ENCODE assay signal across 24 cellular contexts in genomic region chr2:217732995-217733394, GRCh38.
A peak's percentile ranks its signal among the peaks of the same experiment; 100 is the strongest.
DNase-seq lines count a peak whose midpoint lies in the region; ATAC-seq and TF ChIP-seq lines count a peak whose summit lies in the region.
"Had no signal": no experiment of that assay in that cellular context is flagged by ENCODE, and none has a peak within 500 bp of the region (broad histone marks: within the 10 kb centered on the region; RNA-seq: fewer than 3 reads in every experiment).

No MANE protein-coding gene starts in this region.

- H3K27me3 ChIP-seq in tibial artery (no peaks in the 10 kb centered on the region), PC-3 (ENCODE audit: low read length) (peaks cover 25% of the 10 kb centered on the region; the same call in 1 of the 2 replicates)
- H3K27me3 ChIP-seq: BLaER1, breast epithelium, dorsolateral prefrontal cortex, heart right ventricle, SJSA1 had no signal

- no peak overlapping the region for H3K9ac ChIP-seq in PC-3 (ENCODE audit: low read length)
- H3K9ac ChIP-seq: BLaER1 had no signal

- no peaks in the 10 kb centered on the region for H3K9me2 ChIP-seq in PC-3 (replicated peaks; ENCODE audit: low read length)

- intact Hi-C loops in tibial artery (cut with DNase I; ENCODE audit: low total_unique reads) = no loop called here
- intact Hi-C loops in PC-3 (cut with micrococcal nuclease) = no loop called here

- H3K4me1 Mint-ChIP-seq in brain = peaks cover 61% of the 10 kb centered on the region
- peaks cover 19% of the 10 kb centered on the region for H3K4me1 Mint-ChIP-seq in mesothelial cell of epicardium

- peak overlapping the region in 3 of 5 experiments; percentile 33 to 71 (median 39) for H3K27ac Mint-ChIP-seq in brain
- H3K27ac Mint-ChIP-seq in mesothelial cell of epicardium = peak overlapping the region; percentile 41
- H3K27ac Mint-ChIP-seq: activated naive CD4-positive, alpha-beta T cell treated with anti-CD3 and anti-CD28 coated beads, Interleukin-2, amount 50 U/mL, for 24 hours; activated T-cell treated with anti-CD3 and anti-CD28 coated beads, Interleukin-2, amount 50 U/mL, for 72 hours; memory B cell; stimulated activated naive CD8-positive, alpha-beta T cell treated with anti-CD3 and anti-CD28 coated beads, Interleukin-15, Interleukin-2, amounts not matched to agents 100 ng/mL and 50 ng/mL, for 24 hours; T-helper 2 cell treated with Interferon-gamma antibody and Interleukin-4, amounts not matched to agents 5 μg/mL and 100 μg/mL, for 36 hours had no signal

- POLR2A ChIA-PET in PC-3 (lab: Charles Lee; ENCODE audit: unreplicated experiment) = no interaction called here

- H3K79me2 ChIP-seq in PC-3 (ENCODE audit: low read length) = no peaks in the 10 kb centered on the region

- H3K4me2 ChIP-seq in PC-3 (ENCODE audit: low read length) = no peak overlapping the region
- H3K4me2 ChIP-seq: BLaER1 had no signal

- ATAC-seq in left lobe of liver = no peak
- ATAC-seq in PC-3 = no peak
- ATAC-seq: activated CD8-positive, alpha-beta T cell treated with anti-CD3 and anti-CD28 coated beads, Interleukin-2, amount 10 ng/mL, durations not matched to agents 7 days and 5 days; activated T-cell treated with anti-CD3 and anti-CD28 coated beads, Interleukin-2, amount 50 U/mL, for 72 hours had no signal

- peak; percentile 70 for DNase-seq in GM04504 (ENCODE audit: low read depth)
- no peak for DNase-seq in mesothelial cell of epicardium (ENCODE audit: low spot score in 2 of 2, unreplicated experiment in 2 of 2)
- peak; percentile 50 for DNase-seq in stromal cell of bone marrow (ENCODE audit: low read depth)
- no peak for DNase-seq in tibial artery
- no peak for DNase-seq in C1 segment of cervical spinal cord (lab: John Stamatoyannopoulos, UW)
- no peak for DNase-seq in left lobe of liver (ENCODE audit: low spot score)
- no peak for DNase-seq in PC-3
- DNase-seq: activated CD8-positive, alpha-beta T cell treated with anti-CD3 and anti-CD28 coated beads, Interleukin-2, amount 10 ng/mL, durations not matched to agents 7 days and 5 days; activated T-cell treated with anti-CD3 and anti-CD28 coated beads, Interleukin-2, amount 50 U/mL, for 72 hours; dorsolateral prefrontal cortex; erythroblast; heart right ventricle; Kasumi-1; NCI-H1105; NCI-H2171; NCI-H69 had no signal

- no peaks in the 10 kb centered on the region for H4K20me1 ChIP-seq in PC-3 (ENCODE audit: low read length)
- H4K20me1 ChIP-seq: BLaER1 had no signal

- no peak overlapping the region for H3K4me3 ChIP-seq in tibial artery
- no peak overlapping the region for H3K4me3 ChIP-seq in PC-3 (ENCODE audit: low read length)
- H3K4me3 ChIP-seq: BLaER1, breast epithelium, dorsolateral prefrontal cortex, heart right ventricle, SJSA1 had no signal

- peaks cover 11 to 28% (median 23%) of the 10 kb centered on the region in 3 donors for H3K36me3 ChIP-seq in tibial artery
- H3K36me3 ChIP-seq in PC-3 (ENCODE audit: low read depth, low read length) = no peaks in the 10 kb centered on the region
- H3K36me3 ChIP-seq: BLaER1, breast epithelium, SJSA1 had no signal

- H3K9me3 Mint-ChIP-seq in brain (no peaks in the 10 kb centered on the region), mesothelial cell of epicardium (no peaks in the 10 kb centered on the region)
- H3K9me3 Mint-ChIP-seq: activated naive CD4-positive, alpha-beta T cell treated with anti-CD3 and anti-CD28 coated beads, Interleukin-2, amount 50 U/mL, for 24 hours; activated T-cell treated with anti-CD3 and anti-CD28 coated beads, Interleukin-2, amount 50 U/mL, for 72 hours; memory B cell; stimulated activated naive CD8-positive, alpha-beta T cell treated with anti-CD3 and anti-CD28 coated beads, Interleukin-15, Interleukin-2, amounts not matched to agents 100 ng/mL and 50 ng/mL, for 24 hours; T-helper 2 cell treated with Interferon-gamma antibody and Interleukin-4, amounts not matched to agents 5 μg/mL and 100 μg/mL, for 36 hours had no signal

- CTCF ChIA-PET in PC-3 (lab: Charles Lee) = no interaction called here

- H3K9me3 ChIP-seq in tibial artery = no peaks in the 10 kb centered on the region
- no peaks in the 10 kb centered on the region for H3K9me3 ChIP-seq in PC-3 (ENCODE audit: low read length)
- H3K9me3 ChIP-seq: BLaER1, breast epithelium, heart right ventricle, SJSA1 had no signal

- peaks cover 3% of the 10 kb centered on the region for H3K27me3 Mint-ChIP-seq in brain
- H3K27me3 Mint-ChIP-seq in mesothelial cell of epicardium (ENCODE audit: low read depth) = no peaks in the 10 kb centered on the region
- H3K27me3 Mint-ChIP-seq: activated naive CD4-positive, alpha-beta T cell treated with anti-CD3 and anti-CD28 coated beads, Interleukin-2, amount 50 U/mL, for 24 hours; stimulated activated naive CD8-positive, alpha-beta T cell treated with anti-CD3 and anti-CD28 coated beads, Interleukin-15, Interleukin-2, amounts not matched to agents 100 ng/mL and 50 ng/mL, for 24 hours had no signal

- TF ChIP-seq CTCF in brain (conservative IDR thresholded peaks at IDR 0.05) (no peak), mesothelial cell of epicardium (IDR thresholded peaks at IDR 0.05; ENCODE audit: unreplicated experiment) (no peak), tibial artery (IDR thresholded peaks at IDR 0.05) (no peak), PC-3 (conservative IDR thresholded peaks at IDR 0.05; ENCODE audit: low read depth, low read length) (no peak)

- H3K36me3 Mint-ChIP-seq in brain (no peaks in the 10 kb centered on the region), mesothelial cell of epicardium (no peaks in the 10 kb centered on the region)
- H3K36me3 Mint-ChIP-seq: activated naive CD4-positive, alpha-beta T cell treated with anti-CD3 and anti-CD28 coated beads, Interleukin-2, amount 50 U/mL, for 24 hours; memory B cell had no signal

- H3K4me3 Mint-ChIP-seq in brain = peak overlapping the region in 1 of 5 experiments; percentile 13
- no peak overlapping the region for H3K4me3 Mint-ChIP-seq in mesothelial cell of epicardium
- H3K4me3 Mint-ChIP-seq: activated CD8-positive, alpha-beta T cell treated with anti-CD3 and anti-CD28 coated beads, Interleukin-2, amount 10 ng/mL, durations not matched to agents 7 days and 5 days; activated naive CD4-positive, alpha-beta T cell treated with anti-CD3 and anti-CD28 coated beads, Interleukin-2, amount 50 U/mL, for 24 hours; activated T-cell treated with anti-CD3 and anti-CD28 coated beads, Interleukin-2, amount 50 U/mL, for 72 hours; memory B cell; stimulated activated naive CD8-positive, alpha-beta T cell treated with anti-CD3 and anti-CD28 coated beads, Interleukin-15, Interleukin-2, amounts not matched to agents 100 ng/mL and 50 ng/mL, for 24 hours; T-helper 2 cell treated with Interferon-gamma antibody and Interleukin-4, amounts not matched to agents 5 μg/mL and 100 μg/mL, for 36 hours had no signal

- BruUV-seq in PC-3 (replicated peaks; lab: Mats Ljungman, UMichigan) = no TSS peak

- H3F3A ChIP-seq in PC-3 (ENCODE audit: low read length, unreplicated experiment) = no peaks in the 10 kb centered on the region

- H3K27ac ChIP-seq in tibial artery (peak overlapping the region in 1 of 2 donors; percentile 46), PC-3 (ENCODE audit: low read length) (no peak overlapping the region)
- H3K27ac ChIP-seq: BLaER1, dorsolateral prefrontal cortex, SJSA1 had no signal

- H2AFZ ChIP-seq in PC-3 (ENCODE audit: low read length) = no peak overlapping the region

- H3K4me1 ChIP-seq in tibial artery (peaks cover 6 to 94% (median 24%) of the 10 kb centered on the region in 4 donors), PC-3 (ENCODE audit: insufficient read depth, low read length) (no peaks in the 10 kb centered on the region)
- H3K4me1 ChIP-seq: breast epithelium, SJSA1 had no signal

Comparison
In these comparisons a context has a peak if more than half of its experiments do, and no peak if none do; other contexts are left out.
1. DNase-seq: peak in GM04504 (single experiment) and stromal cell of bone marrow (single experiment); none in mesothelial cell of epicardium (0 of 2), tibial artery (0 of 2), C1 segment of cervical spinal cord (0 of 14), left lobe of liver (single experiment) and PC-3 (single experiment).